In the genomic region with DNA sequence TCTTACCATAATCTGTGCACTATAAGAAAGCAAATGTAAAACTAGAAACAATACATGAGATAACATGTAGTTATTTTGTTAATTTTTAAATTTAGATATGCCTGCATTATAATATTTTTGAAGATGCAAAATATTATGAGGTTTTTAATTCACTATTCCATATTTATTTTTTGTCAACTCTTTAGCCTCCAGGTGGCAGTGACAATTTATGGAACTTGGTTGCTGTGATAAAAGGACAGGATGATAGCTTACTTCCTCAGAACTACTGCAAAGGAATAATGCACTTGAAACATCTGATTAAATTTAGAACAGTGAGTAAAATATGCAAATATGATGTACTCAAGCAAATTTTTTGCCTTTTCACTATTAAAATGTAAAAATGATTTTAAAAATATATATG, we compare ENCODE assay signal across 8 cellular contexts. TPM values are rescaled to one million over a fixed set of nuclear protein-coding genes. Genes with fewer than 3 reads are reported as not detected.
A peak's percentile ranks its signal among the peaks of the same experiment; 100 is the strongest.
DNase-seq lines count a peak whose midpoint lies in the region; ATAC-seq, FAIRE-seq and TF ChIP-seq lines count a peak whose summit lies in the region.

No MANE protein-coding gene starts in this region.

- peak; percentile 6 for TF ChIP-seq CTCF in astrocyte (IDR thresholded peaks at IDR 0.05; ENCODE audit: insufficient read depth, low read depth, low read length)

- H3K9ac ChIP-seq in astrocyte (ENCODE audit: low read length) (no peak overlapping the region), mesenchymal stem cell (ENCODE audit: low read length) (no peak overlapping the region)

- no peak overlapping the region for H3K4me2 ChIP-seq in astrocyte (ENCODE audit: low read length)
- no peak overlapping the region for H3K4me2 ChIP-seq in mesenchymal stem cell (ENCODE audit: low read length, poor library complexity, severe bottlenecking)

- H4K20me1 ChIP-seq in astrocyte (ENCODE audit: insufficient read depth, low read length): no peaks in the 10 kb centered on the region

- H3K4me3 Mint-ChIP-seq in astrocyte (ENCODE audit: unreplicated experiment): no peak overlapping the region

- H3K27me3 Mint-ChIP-seq in astrocyte (ENCODE audit: low read depth, unreplicated experiment): no peaks in the 10 kb centered on the region

- no peaks in the 10 kb centered on the region for H3K79me2 ChIP-seq in astrocyte (ENCODE audit: insufficient read depth, low read length)

- no peak overlapping the region for H2BK5ac ChIP-seq in mesenchymal stem cell (ENCODE audit: low read depth, low read length, poor library complexity, severe bottlenecking)

- H3K9me3 Mint-ChIP-seq in astrocyte (ENCODE audit: unreplicated experiment): no peaks in the 10 kb centered on the region

- H2AFZ ChIP-seq in astrocyte (ENCODE audit: low read depth, low read length) (no peak overlapping the region), mesenchymal stem cell (ENCODE audit: low read depth, low read length) (no peak overlapping the region)

- ATAC-seq in HG03060 (IDR thresholded peaks at IDR 0.05; ENCODE audit: low read depth, unreplicated experiment): peak; percentile 51

- no peak overlapping the region for H3K4me3 ChIP-seq in astrocyte (ENCODE audit: insufficient read depth, low read depth, low read length)
- H3K4me3 ChIP-seq in mesenchymal stem cell (ENCODE audit: insufficient read depth in 1 of 2, low read depth in 1 of 2, low read length in 2 of 2): no peak overlapping the region

- H3K27me3 ChIP-seq in astrocyte (ENCODE audit: insufficient read depth, low read length): no peaks in the 10 kb centered on the region
- H3K27me3 ChIP-seq in mesenchymal stem cell (ENCODE audit: control insufficient read depth in 1 of 2, insufficient read depth in 1 of 2, low read length in 2 of 2): no peaks in the 10 kb centered on the region

- H3K27ac Mint-ChIP-seq in astrocyte (ENCODE audit: unreplicated experiment): no peak overlapping the region

- no peak overlapping the region for H3K4ac ChIP-seq in mesenchymal stem cell (ENCODE audit: low read depth in 1 of 2, low read length in 2 of 2)

- no peaks in the 10 kb centered on the region for H3K4me1 Mint-ChIP-seq in astrocyte (ENCODE audit: low read depth, unreplicated experiment)

- H3K4me1 ChIP-seq in astrocyte (ENCODE audit: insufficient read depth, low read length) (peaks cover 4% of the 10 kb centered on the region), mesenchymal stem cell (ENCODE audit: control insufficient read depth, insufficient read depth, low read depth, low read length) (no peaks in the 10 kb centered on the region)

- H3K36me3 Mint-ChIP-seq in astrocyte (ENCODE audit: low read depth, unreplicated experiment): no peaks in the 10 kb centered on the region

- no peak overlapping the region for H2AK5ac ChIP-seq in mesenchymal stem cell (ENCODE audit: low read length, severe bottlenecking)

- DNase-seq in ELR (ENCODE audit: low read depth): peak; percentile 56
- DNase-seq in astrocyte (ENCODE audit: low read depth): peak; percentile 17
- peak; percentile 32 for DNase-seq in mesenchymal stem cell
- no peak for DNase-seq in NCI-H187 (lab: John Stamatoyannopoulos, UW)
- DNase-seq in stimulated activated CD4-positive, alpha-beta T cell treated with anti-CD3 and anti-CD28 coated beads, Interleukin-4, amount 100 ng/mL, for 1 hour: no peak
- DNase-seq in NK-92 (lab: John Stamatoyannopoulos, UW; ENCODE audit: unreplicated experiment): no peak
- no peak for DNase-seq in T-helper 1 cell

- H3K27ac ChIP-seq in astrocyte (ENCODE audit: low read depth, low read length): no peak overlapping the region
- H3K27ac ChIP-seq in mesenchymal stem cell (ENCODE audit: low read length, poor library complexity, severe bottlenecking): no peak overlapping the region

- H3K9me3 ChIP-seq in astrocyte (ENCODE audit: insufficient read depth, low read depth, low read length) (no peaks in the 10 kb centered on the region), mesenchymal stem cell (ENCODE audit: control insufficient read depth, low read length) (no peaks in the 10 kb centered on the region)

- H2BK12ac ChIP-seq in mesenchymal stem cell (ENCODE audit: low read length in 2 of 2): no peak overlapping the region

- no peak overlapping the region for H3K14ac ChIP-seq in mesenchymal stem cell (ENCODE audit: low read length in 2 of 2)

- H3K23ac ChIP-seq in mesenchymal stem cell (ENCODE audit: low read length in 2 of 2): no peak overlapping the region

- H3K18ac ChIP-seq in mesenchymal stem cell (ENCODE audit: low read depth in 1 of 2, low read length in 2 of 2): no peak overlapping the region

- no peak overlapping the region for H4K91ac ChIP-seq in mesenchymal stem cell (ENCODE audit: low read length)

- no peaks in the 10 kb centered on the region for H3K79me1 ChIP-seq in mesenchymal stem cell (replicated peaks; ENCODE audit: low read length, poor library complexity, severe bottlenecking)

- H2BK15ac ChIP-seq in mesenchymal stem cell (ENCODE audit: low read depth, poor library complexity, severe bottlenecking): no peak overlapping the region

- H3K36me3 ChIP-seq in astrocyte (ENCODE audit: insufficient read depth, low read length) (no peaks in the 10 kb centered on the region), mesenchymal stem cell (ENCODE audit: control insufficient read depth in 1 of 2, insufficient read depth in 2 of 2, low read depth in 1 of 2, low read length in 2 of 2) (no peaks in the 10 kb centered on the region)

- no peak overlapping the region for H2BK120ac ChIP-seq in mesenchymal stem cell (ENCODE audit: low read depth, low read length)

- H4K8ac ChIP-seq in mesenchymal stem cell (ENCODE audit: low read length): no peak overlapping the region

- FAIRE-seq in astrocyte (lab: Jason Lieb, UNC): peak; percentile 90

RNA-seq across cellular contexts. Expression of gene SPATA4, which starts 45.1 kb away (rescaled TPM):
- total RNA-seq in astrocyte: 0.32 and 0.46 TPM in 2 replicates
- polyA plus RNA-seq in mesenchymal stem cell (2013, experiment 1 of 2): 0.04 TPM
- polyA plus RNA-seq in mesenchymal stem cell (2013, experiment 2 of 2): 0.08 TPM

Comparison
In these comparisons a context has a peak if more than half of its experiments do, and no peak if none do; other contexts are left out.
1. DNase-seq: peak in ELR (single experiment), astrocyte (single experiment) and mesenchymal stem cell (single experiment); none in NCI-H187 (0 of 2), stimulated activated CD4-positive, alpha-beta T cell treated with anti-CD3 and anti-CD28 coated beads, Interleukin-4, amount 100 ng/mL, for 1 hour (single experiment), NK-92 (single experiment) and T-helper 1 cell (0 of 5).